In genomic region chr12:15883536-15883935, GRCh38 we compare ENCODE assay signal across 10 cellular contexts. TPM values are rescaled to one million over a fixed set of nuclear protein-coding genes. Genes with fewer than 3 reads are reported as not detected.
A peak's percentile ranks its signal among the peaks of the same experiment; 100 is the strongest.
DNase-seq lines count a peak whose midpoint lies in the region; ATAC-seq and TF ChIP-seq lines count a peak whose summit lies in the region.
"Had no signal": no experiment of that assay in that cellular context is flagged by ENCODE, and none has a peak within 500 bp of the region (broad histone marks: within the 10 kb centered on the region; RNA-seq: fewer than 3 reads in every experiment).

No MANE protein-coding gene starts in this region.

- H3K9me3 Mint-ChIP-seq in activated naive CD4-positive, alpha-beta T cell treated with anti-CD3 and anti-CD28 coated beads, Interleukin-2, amount 10 ng/mL, durations not matched to agents 7 days and 5 days, result no peaks in the 10 kb centered on the region

- H3K4me1 Mint-ChIP-seq in activated naive CD4-positive, alpha-beta T cell treated with anti-CD3 and anti-CD28 coated beads, Interleukin-2, amount 10 ng/mL, durations not matched to agents 7 days and 5 days, result peaks cover 60% of the 10 kb centered on the region

- in situ Hi-C loops in astrocyte of the cerebellum (cut with HindIII; ENCODE audit: low sequenced_read_pairs), result no loop called here

- no peaks in the 10 kb centered on the region for H3K27me3 ChIP-seq in right lobe of liver
- no peaks in the 10 kb centered on the region for H3K27me3 ChIP-seq in upper lobe of left lung

- H3K9me3 ChIP-seq in right lobe of liver (no peaks in the 10 kb centered on the region), upper lobe of left lung (no peaks in the 10 kb centered on the region)

- TF ChIP-seq EP300 in upper lobe of left lung (IDR thresholded peaks at IDR 0.05), result no peak

- peak overlapping the region; percentile 98 for H3K4me3 Mint-ChIP-seq in activated naive CD4-positive, alpha-beta T cell treated with anti-CD3 and anti-CD28 coated beads, Interleukin-2, amount 10 ng/mL, durations not matched to agents 7 days and 5 days

- no peak for ATAC-seq in right lobe of liver
- no peak for ATAC-seq in upper lobe of left lung (ENCODE audit: low FRiP score in 2 of 2)
- no peak for ATAC-seq in GM21390 (IDR thresholded peaks at IDR 0.05; ENCODE audit: unreplicated experiment)

- intact Hi-C loops in right lobe of liver (cut with DNase I), result no loop called here

- CTCF ChIA-PET in activated naive CD4-positive, alpha-beta T cell treated with anti-CD3 and anti-CD28 coated beads, Interleukin-2, amount 10 ng/mL, durations not matched to agents 7 days and 5 days (lab: Charles Lee), result interaction anchor here (0.6 to 4.5 kb wide), 6 partner anchors 10 to 351 kb away, joined by 3 to 18 read pairs (median 4); partner anchors contain the start of gene EPS8

- H3K4me3 ChIP-seq in astrocyte of the cerebellum (ENCODE audit: low read depth, low read length) (peak overlapping the region; percentile 97), right lobe of liver (peak overlapping the region; percentile 68 to 78 (median 76)), upper lobe of left lung (peak overlapping the region in 3 of 4 donors; percentile 66 to 73 (median 68))

- peaks cover 37% of the 10 kb centered on the region for H3K36me3 Mint-ChIP-seq in activated naive CD4-positive, alpha-beta T cell treated with anti-CD3 and anti-CD28 coated beads, Interleukin-2, amount 10 ng/mL, durations not matched to agents 7 days and 5 days

- WGBS in right lobe of liver (ENCODE audit: insufficient coverage, low coverage, low lambda C conversion rate, missing lambda C conversion rate), result 51% methylated on average over 6 of the region's 6 CpGs
- WGBS in upper lobe of left lung, 2 donors, result 55 to 66% methylated on average over 6 of the region's 6 CpGs

- no peak overlapping the region for H3K27ac ChIP-seq in right lobe of liver
- H3K27ac ChIP-seq in upper lobe of left lung, result peak overlapping the region in 3 of 4 donors; percentile 93 to 96 (median 95)

- H3K4me1 ChIP-seq in right lobe of liver, result peaks cover 0 to 50% (median 9%) of the 10 kb centered on the region in 4 donors
- H3K4me1 ChIP-seq in upper lobe of left lung, result peaks cover 21 to 31% (median 24%) of the 10 kb centered on the region in 4 donors

- TF ChIP-seq POLR2A in right lobe of liver (IDR thresholded peaks at IDR 0.05) (no peak), upper lobe of left lung (IDR thresholded peaks at IDR 0.05) (no peak)

- H3K36me3 ChIP-seq in right lobe of liver, result no peaks in the 10 kb centered on the region
- peaks cover 0 to 16% (median 3%) of the 10 kb centered on the region in 4 donors for H3K36me3 ChIP-seq in upper lobe of left lung

- TF ChIP-seq CTCF in astrocyte of the cerebellum (IDR thresholded peaks at IDR 0.05; ENCODE audit: low read depth, low read length, missing control alignments) (no peak), right lobe of liver (IDR thresholded peaks at IDR 0.05) (no peak), upper lobe of left lung (IDR thresholded peaks at IDR 0.05) (no peak)

- H3K27me3 Mint-ChIP-seq in activated naive CD4-positive, alpha-beta T cell treated with anti-CD3 and anti-CD28 coated beads, Interleukin-2, amount 10 ng/mL, durations not matched to agents 7 days and 5 days, result peaks cover 4% of the 10 kb centered on the region

- DNase-seq in activated naive CD4-positive, alpha-beta T cell treated with anti-CD3 and anti-CD28 coated beads, Interleukin-2, amount 10 ng/mL, durations not matched to agents 7 days and 5 days, result no peak
- DNase-seq in activated naive CD4-positive, alpha-beta T cell treated with anti-CD3 and anti-CD28 coated beads, Interleukin-2, amount 50 U/mL, for 16 hours, result no peak
- DNase-seq in astrocyte of the cerebellum (ENCODE audit: low read depth), result no peak
- no peak for DNase-seq in right lobe of liver
- no peak for DNase-seq in upper lobe of left lung
- no peak for DNase-seq in DMS114 treated with DMSO at 0.1 percent for 48 hours (lab: John Stamatoyannopoulos, UW; ENCODE audit: unreplicated experiment)
- no peak for DNase-seq in activated CD4-positive, alpha-beta T cell treated with anti-CD3 and anti-CD28 coated beads, Interleukin-2, amount 50 U/mL, for 1 hour
- DNase-seq: kidney glomerular epithelial cell, NCI-H1694 had no signal

- H3K27ac Mint-ChIP-seq in activated naive CD4-positive, alpha-beta T cell treated with anti-CD3 and anti-CD28 coated beads, Interleukin-2, amount 10 ng/mL, durations not matched to agents 7 days and 5 days, result peak overlapping the region; percentile 99

RNA-seq across cellular contexts. Expression of gene STRAP, which starts 1.3 kb away (rescaled TPM):
- total RNA-seq in right lobe of liver (10 to 100 TPM; 41.3 to 53.5 (median 43.0) TPM), upper lobe of left lung (10 to 100 TPM; 16.8 to 68.4 (median 53.9) TPM)

RNA-seq across cellular contexts. Expression of gene DERA, which starts 27.6 kb away (rescaled TPM):
- total RNA-seq in right lobe of liver (10 to 100 TPM; 39.8 to 55.6 (median 49.1) TPM), upper lobe of left lung (10 to 100 TPM; 13.6 to 63.8 (median 39.2) TPM)

Comparison
In these comparisons a context has a peak if more than half of its experiments do, and no peak if none do; other contexts are left out.
1. H3K27ac ChIP-seq: peak in upper lobe of left lung (3 of 4); none in right lobe of liver (0 of 3).
2. Peak in every context shown above with its lines, with median percentiles within 50 percentile points of each other: H3K4me3 ChIP-seq.